19 cellular contexts compared by ENCODE assay signal in genomic region chr9:21958833-21959232, GRCh38.
"Had no signal": no experiment of that assay in that cellular context is flagged by ENCODE, and none has a peak within 500 bp of the region (broad histone marks: within the 10 kb centered on the region; RNA-seq: fewer than 3 reads in every experiment).

No MANE protein-coding gene starts in this region.

- H3K36me3 Mint-ChIP-seq: IgD-negative memory B cell had no signal

- DNase-seq: MV-4-11, NCI-H1048, NCI-H1105, NCI-H1417, NCI-H1436 treated with DMSO at 0.1 percent for 48 hours, NCI-H1694, NCI-H187 treated with DMSO at 0.1 percent for 48 hours, NCI-H2029 treated with DMSO at 0.1 percent for 48 hours, NCI-H2171 treated with DMSO at 0.1 percent for 48 hours, NCI-H345, NCI-H446 treated with DMSO at 0.1 percent for 48 hours, NCI-H510A treated with DMSO at 0.1 percent for 48 hours, NCI-H69, NCI-H774, RPMI8226, SHP77, SK-N-SH had no signal

- H3K27ac Mint-ChIP-seq: IgD-negative memory B cell had no signal

- ATAC-seq: K562 had no signal

- H3K4me3 Mint-ChIP-seq: IgD-negative memory B cell had no signal
